ENCODE assay signal across 8 cellular contexts in genomic region chr1:168137515-168137821, GRCh38. TPM values are rescaled to one million over a fixed set of nuclear protein-coding genes. Genes with fewer than 3 reads are reported as not detected.
DNase-seq lines count a peak whose midpoint lies in the region; ATAC-seq and TF ChIP-seq lines count a peak whose summit lies in the region.

No MANE protein-coding gene starts in this region.

- intact Hi-C loops in breast epithelium (cut with DNase I; ENCODE audit: low total_unique reads) (loop anchor here (2.0 kb wide), 1 partner anchor 15 kb away; no protein-coding TSS in a partner anchor), lower lobe of right lung (cut with DNase I) (no loop called here), transverse colon (cut with DNase I; ENCODE audit: low total_unique reads) (loop anchor here (5.0 kb wide), 1 partner anchor 45 kb away; no protein-coding TSS in a partner anchor)

- no peak for TF ChIP-seq EP300 in transverse colon (IDR thresholded peaks at IDR 0.05; ENCODE audit: low read depth)

- peaks cover 20% of the 10 kb centered on the region for H3K4me1 Mint-ChIP-seq in activated CD4-positive, alpha-beta T cell treated with anti-CD3 and anti-CD28 coated beads, Interleukin-2, amount 10 ng/mL, durations not matched to agents 7 days and 5 days

- H3K36me3 ChIP-seq in breast epithelium = no peaks in the 10 kb centered on the region
- no peaks in the 10 kb centered on the region for H3K36me3 ChIP-seq in lower lobe of right lung
- no peaks in the 10 kb centered on the region for H3K36me3 ChIP-seq in transverse colon

- H3K27me3 Mint-ChIP-seq in activated CD4-positive, alpha-beta T cell treated with anti-CD3 and anti-CD28 coated beads, Interleukin-2, amount 10 ng/mL, durations not matched to agents 7 days and 5 days = peaks cover 47% of the 10 kb centered on the region

- no peaks in the 10 kb centered on the region for H3K9me3 Mint-ChIP-seq in activated CD4-positive, alpha-beta T cell treated with anti-CD3 and anti-CD28 coated beads, Interleukin-2, amount 10 ng/mL, durations not matched to agents 7 days and 5 days

- H3K27ac Mint-ChIP-seq in activated CD4-positive, alpha-beta T cell treated with anti-CD3 and anti-CD28 coated beads, Interleukin-2, amount 10 ng/mL, durations not matched to agents 7 days and 5 days = no peak overlapping the region

- no peak for DNase-seq in activated CD4-positive, alpha-beta T cell treated with anti-CD3 and anti-CD28 coated beads, Interleukin-2, amount 10 ng/mL, durations not matched to agents 7 days and 5 days
- no peak for DNase-seq in activated CD4-positive, alpha-beta T cell treated with anti-CD3 and anti-CD28 coated beads for 4 hours
- DNase-seq in breast epithelium (ENCODE audit: low spot score in 2 of 2) (no peak), lower lobe of right lung (no peak), transverse colon (no peak), left lobe of liver (ENCODE audit: low spot score) (no peak), NCI-H2081 treated with DMSO at 0.1 percent for 48 hours (lab: John Stamatoyannopoulos, UW) (no peak)

- no peaks in the 10 kb centered on the region for H3K9me3 ChIP-seq in breast epithelium
- no peaks in the 10 kb centered on the region for H3K9me3 ChIP-seq in lower lobe of right lung
- H3K9me3 ChIP-seq in transverse colon = no peaks in the 10 kb centered on the region

- H3K4me1 ChIP-seq in breast epithelium = no peaks in the 10 kb centered on the region
- peaks cover 27% of the 10 kb centered on the region for H3K4me1 ChIP-seq in lower lobe of right lung
- peaks cover 13 to 29% (median 24%) of the 10 kb centered on the region in 4 donors for H3K4me1 ChIP-seq in transverse colon

- CTCF ChIA-PET in activated CD4-positive, alpha-beta T cell treated with anti-CD3 and anti-CD28 coated beads, Interleukin-2, amount 10 ng/mL, durations not matched to agents 7 days and 5 days (lab: Charles Lee) = interaction anchor here (0.9 kb wide), 1 partner anchor 26 kb away, joined by 3 read pairs; no protein-coding TSS in a partner anchor

- H3K36me3 Mint-ChIP-seq in activated CD4-positive, alpha-beta T cell treated with anti-CD3 and anti-CD28 coated beads, Interleukin-2, amount 10 ng/mL, durations not matched to agents 7 days and 5 days (ENCODE audit: low read depth) = no peaks in the 10 kb centered on the region

- TF ChIP-seq CTCF in breast epithelium (IDR thresholded peaks at IDR 0.05) = no peak
- TF ChIP-seq CTCF in lower lobe of right lung (IDR thresholded peaks at IDR 0.05) = no peak
- TF ChIP-seq CTCF in transverse colon (IDR thresholded peaks at IDR 0.05) = no peak

- H3K4me3 ChIP-seq in breast epithelium (peak overlapping the region; percentile 65 to 80 (median 79)), lower lobe of right lung (peak overlapping the region; percentile 79), transverse colon (peak overlapping the region; percentile 46 to 72 (median 60))

- 3 to 5% methylated on average over 5 to 6 of the region's 6 CpGs for WGBS in transverse colon (ENCODE audit: low coverage in 1 of 2), 2 donors

- in situ Hi-C loops in transverse colon (cut with MboI; ENCODE audit: low pct_ligation_motif_present in 1 of 4, low pct_unique_long_range_greater_than_20kb in 1 of 4, low sequenced_read_pairs in 3 of 4) = no loop called here

- POLR2A ChIA-PET in activated CD4-positive, alpha-beta T cell treated with anti-CD3 and anti-CD28 coated beads, Interleukin-2, amount 10 ng/mL, durations not matched to agents 7 days and 5 days (lab: Charles Lee) = no interaction called here

- peak overlapping the region; percentile 75 for H3K4me3 Mint-ChIP-seq in activated CD4-positive, alpha-beta T cell treated with anti-CD3 and anti-CD28 coated beads, Interleukin-2, amount 10 ng/mL, durations not matched to agents 7 days and 5 days

- no peak for TF ChIP-seq POLR2A in breast epithelium (IDR thresholded peaks at IDR 0.05)
- TF ChIP-seq POLR2A in transverse colon (IDR thresholded peaks at IDR 0.05) = no peak

- H3K27ac ChIP-seq in breast epithelium (peak overlapping the region; percentile 62 to 83), lower lobe of right lung (peak overlapping the region; percentile 63), transverse colon (peak overlapping the region; percentile 64 to 86 (median 80))

- no peaks in the 10 kb centered on the region for H3K27me3 ChIP-seq in breast epithelium
- no peaks in the 10 kb centered on the region for H3K27me3 ChIP-seq in lower lobe of right lung (ENCODE audit: low read depth)
- peaks cover 5% of the 10 kb centered on the region for H3K27me3 ChIP-seq in transverse colon

- ATAC-seq in lower lobe of right lung (no peak), left lobe of liver (no peak), GM21717 (IDR thresholded peaks at IDR 0.05; ENCODE audit: unreplicated experiment) (no peak)

RNA-seq across cellular contexts. Expression of gene GPR161, which starts 0.7 kb away (rescaled TPM):
- total RNA-seq in activated CD4-positive, alpha-beta T cell treated with anti-CD3 and anti-CD28 coated beads, Interleukin-2, amount 10 ng/mL, durations not matched to agents 7 days and 5 days = under 1 TPM; 0.10 to 0.17 TPM
- total RNA-seq in breast epithelium (1 to 10 TPM; 2.8 to 5.6 (median 4.5) TPM), lower lobe of right lung (9.6 TPM), transverse colon (1 to 10 TPM in 3 of 4 donors, under 1 TPM in 1; 0.60 to 3.3 (median 2.8) TPM), left lobe of liver (0.38 TPM)

RNA-seq across cellular contexts. Expression of gene TIPRL, which starts 41.3 kb away (rescaled TPM):
- total RNA-seq in activated CD4-positive, alpha-beta T cell treated with anti-CD3 and anti-CD28 coated beads, Interleukin-2, amount 10 ng/mL, durations not matched to agents 7 days and 5 days = 10 to 100 TPM; 44.4 to 50.3 TPM
- total RNA-seq in breast epithelium = 10 to 100 TPM; 18.0 to 24.9 (median 18.7) TPM
- total RNA-seq in lower lobe of right lung = 23.7 TPM
- total RNA-seq in transverse colon = 10 to 100 TPM in 3 of 4 donors, 1 to 10 TPM in 1; 4.0 to 24.0 (median 19.6) TPM
- 10.9 TPM for total RNA-seq in left lobe of liver
